4 cellular contexts compared by ENCODE assay signal in the genomic region with DNA sequence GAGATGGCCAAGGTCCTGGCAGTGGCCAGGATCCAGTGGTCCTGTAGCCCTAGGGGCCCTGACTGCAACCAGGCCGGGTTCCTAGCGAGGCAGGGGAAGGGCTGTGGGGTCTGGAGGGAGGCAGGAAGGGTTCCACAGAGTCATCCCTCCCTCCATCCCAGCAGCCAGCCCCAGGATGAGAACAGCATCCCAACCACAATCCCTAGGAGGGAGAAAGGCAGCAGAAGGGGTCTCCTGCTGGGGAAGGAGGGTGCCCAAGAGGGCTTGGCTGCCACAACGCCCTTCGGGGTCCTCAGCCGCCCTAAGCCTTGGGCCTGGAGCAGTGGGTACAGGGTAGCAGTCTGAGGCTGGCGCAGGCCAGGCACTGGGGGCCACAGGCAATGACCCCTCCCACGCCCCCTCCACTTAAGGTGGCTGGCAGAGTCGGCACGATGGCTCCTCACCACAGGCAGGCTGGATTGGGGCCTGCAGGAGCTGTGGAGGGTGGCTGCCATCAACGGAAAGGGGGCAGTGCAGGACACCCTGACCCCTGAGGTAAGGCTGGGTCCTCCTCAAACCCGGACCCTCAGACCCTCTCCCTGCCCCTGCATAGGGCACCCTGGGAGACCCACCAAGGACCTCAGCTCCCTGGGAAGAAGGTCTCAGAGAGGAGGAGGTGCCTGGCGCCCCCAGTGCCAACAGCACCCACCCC.
TF ChIP-seq lines count a peak whose summit lies in the region.

No MANE protein-coding gene starts in this region.

TF ChIP-seq in SK-N-SH, 30 proteins besides CTCF, POLR2A, EP300 and RAD21:
- TF ChIP-seq, protein P1, sequence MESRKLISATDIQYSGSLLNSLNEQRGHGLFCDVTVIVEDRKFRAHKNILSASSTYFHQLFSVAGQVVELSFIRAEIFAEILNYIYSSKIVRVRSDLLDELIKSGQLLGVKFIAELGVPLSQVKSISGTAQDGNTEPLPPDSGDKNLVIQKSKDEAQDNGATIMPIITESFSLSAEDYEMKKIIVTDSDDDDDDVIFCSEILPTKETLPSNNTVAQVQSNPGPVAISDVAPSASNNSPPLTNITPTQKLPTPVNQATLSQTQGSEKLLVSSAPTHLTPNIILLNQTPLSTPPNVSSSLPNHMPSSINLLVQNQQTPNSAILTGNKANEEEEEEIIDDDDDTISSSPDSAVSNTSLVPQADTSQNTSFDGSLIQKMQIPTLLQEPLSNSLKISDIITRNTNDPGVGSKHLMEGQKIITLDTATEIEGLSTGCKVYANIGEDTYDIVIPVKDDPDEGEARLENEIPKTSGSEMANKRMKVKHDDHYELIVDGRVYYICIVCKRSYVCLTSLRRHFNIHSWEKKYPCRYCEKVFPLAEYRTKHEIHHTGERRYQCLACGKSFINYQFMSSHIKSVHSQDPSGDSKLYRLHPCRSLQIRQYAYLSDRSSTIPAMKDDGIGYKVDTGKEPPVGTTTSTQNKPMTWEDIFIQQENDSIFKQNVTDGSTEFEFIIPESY (IDR thresholded peaks at IDR 0.05; ENCODE audit: borderline replicate concordance, low read depth): no peak
- no peak for TF ChIP-seq JUND (IDR thresholded peaks at IDR 0.05)
- no peak for TF ChIP-seq ELF1 (IDR thresholded peaks at IDR 0.05)

TF ChIP-seq in SK-N-SH treated with all-trans-retinoic acid at 6 μM for 48 hours, 23 proteins besides CTCF, POLR2A, EP300 and RAD21 (continues in another document):
- TF ChIP-seq ZNF70 (CRISPR knock-in tag; IDR thresholded peaks at IDR 0.05) (no peak), ESRRG (CRISPR knock-in tag; IDR thresholded peaks at IDR 0.05) (no peak), ZC3H10 (CRISPR knock-in tag; IDR thresholded peaks at IDR 0.05) (no peak), PPARA (CRISPR knock-in tag; IDR thresholded peaks at IDR 0.05; ENCODE audit: borderline replicate concordance) (no peak), ZNF565 (CRISPR knock-in tag; conservative IDR thresholded peaks at IDR 0.05; ENCODE audit: low read depth) (no peak), TCF4 (CRISPR knock-in tag; IDR thresholded peaks at IDR 0.05; ENCODE audit: borderline replicate concordance) (no peak), OSR1 (CRISPR knock-in tag; IDR thresholded peaks at IDR 0.05) (no peak), CSDC2 (CRISPR knock-in tag; IDR thresholded peaks at IDR 0.05) (no peak), BACH2 (CRISPR knock-in tag; IDR thresholded peaks at IDR 0.05; ENCODE audit: borderline replicate concordance) (no peak), ZFP30 (CRISPR knock-in tag; IDR thresholded peaks at IDR 0.05) (no peak), ZFP3 (CRISPR knock-in tag; IDR thresholded peaks at IDR 0.05) (no peak), GLIS3 (CRISPR knock-in tag; IDR thresholded peaks at IDR 0.05) (no peak), SNAI2 (CRISPR knock-in tag; IDR thresholded peaks at IDR 0.05) (no peak)
- TF ChIP-seq, protein P2, sequence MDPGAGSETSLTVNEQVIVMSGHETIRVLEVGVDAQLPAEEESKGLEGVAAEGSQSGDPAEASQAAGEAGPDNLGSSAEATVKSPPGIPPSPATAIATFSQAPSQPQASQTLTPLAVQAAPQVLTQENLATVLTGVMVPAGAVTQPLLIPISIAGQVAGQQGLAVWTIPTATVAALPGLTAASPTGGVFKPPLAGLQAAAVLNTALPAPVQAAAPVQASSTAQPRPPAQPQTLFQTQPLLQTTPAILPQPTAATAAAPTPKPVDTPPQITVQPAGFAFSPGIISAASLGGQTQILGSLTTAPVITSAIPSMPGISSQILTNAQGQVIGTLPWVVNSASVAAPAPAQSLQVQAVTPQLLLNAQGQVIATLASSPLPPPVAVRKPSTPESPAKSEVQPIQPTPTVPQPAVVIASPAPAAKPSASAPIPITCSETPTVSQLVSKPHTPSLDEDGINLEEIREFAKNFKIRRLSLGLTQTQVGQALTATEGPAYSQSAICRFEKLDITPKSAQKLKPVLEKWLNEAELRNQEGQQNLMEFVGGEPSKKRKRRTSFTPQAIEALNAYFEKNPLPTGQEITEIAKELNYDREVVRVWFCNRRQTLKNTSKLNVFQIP (CRISPR knock-in tag; IDR thresholded peaks at IDR 0.05; ENCODE audit: borderline replicate concordance, low read depth): no peak
- TF ChIP-seq, protein P3, sequence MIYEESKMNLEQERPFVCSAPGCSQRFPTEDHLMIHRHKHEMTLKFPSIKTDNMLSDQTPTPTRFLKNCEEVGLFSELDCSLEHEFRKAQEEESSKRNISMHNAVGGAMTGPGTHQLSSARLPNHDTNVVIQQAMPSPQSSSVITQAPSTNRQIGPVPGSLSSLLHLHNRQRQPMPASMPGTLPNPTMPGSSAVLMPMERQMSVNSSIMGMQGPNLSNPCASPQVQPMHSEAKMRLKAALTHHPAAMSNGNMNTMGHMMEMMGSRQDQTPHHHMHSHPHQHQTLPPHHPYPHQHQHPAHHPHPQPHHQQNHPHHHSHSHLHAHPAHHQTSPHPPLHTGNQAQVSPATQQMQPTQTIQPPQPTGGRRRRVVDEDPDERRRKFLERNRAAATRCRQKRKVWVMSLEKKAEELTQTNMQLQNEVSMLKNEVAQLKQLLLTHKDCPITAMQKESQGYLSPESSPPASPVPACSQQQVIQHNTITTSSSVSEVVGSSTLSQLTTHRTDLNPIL (CRISPR knock-in tag; IDR thresholded peaks at IDR 0.05; ENCODE audit: low read depth): no peak

TF ChIP-seq in GM12891, 5 proteins besides CTCF, POLR2A, EP300 and RAD21:
- TF ChIP-seq TAF1 (IDR thresholded peaks at IDR 0.05; ENCODE audit: low read depth, low read length): no peak
- TF ChIP-seq PAX5 (IDR thresholded peaks at IDR 0.05; ENCODE audit: insufficient read depth, low read length, severe bottlenecking): no peak
- TF ChIP-seq POLR2AphosphoS5 (IDR thresholded peaks at IDR 0.05; ENCODE audit: low read depth, low read length): no peak
- TF ChIP-seq SPI1 (IDR thresholded peaks at IDR 0.05; ENCODE audit: low read depth, low read length): no peak
- TF ChIP-seq POU2F2 (IDR thresholded peaks at IDR 0.05; ENCODE audit: low read depth, low read length): no peak

TF ChIP-seq in HEK293T, 16 proteins besides CTCF, POLR2A, EP300 and RAD21:
- TF ChIP-seq TARDBP (IDR thresholded peaks at IDR 0.05): no peak
- TF ChIP-seq NFRKB (IDR thresholded peaks at IDR 0.05): no peak
- TF ChIP-seq ZNF384 (IDR thresholded peaks at IDR 0.05): no peak
- TF ChIP-seq LEF1 (IDR thresholded peaks at IDR 0.05; ENCODE audit: borderline replicate concordance): no peak
- no peak for TF ChIP-seq HDGF (IDR thresholded peaks at IDR 0.05; ENCODE audit: borderline replicate concordance)
- no peak for TF ChIP-seq FOXA1 (IDR thresholded peaks at IDR 0.05)
- TF ChIP-seq FOXK2 (IDR thresholded peaks at IDR 0.05): no peak
- no peak for TF ChIP-seq SUZ12 (IDR thresholded peaks at IDR 0.05)
- TF ChIP-seq, protein P4, sequence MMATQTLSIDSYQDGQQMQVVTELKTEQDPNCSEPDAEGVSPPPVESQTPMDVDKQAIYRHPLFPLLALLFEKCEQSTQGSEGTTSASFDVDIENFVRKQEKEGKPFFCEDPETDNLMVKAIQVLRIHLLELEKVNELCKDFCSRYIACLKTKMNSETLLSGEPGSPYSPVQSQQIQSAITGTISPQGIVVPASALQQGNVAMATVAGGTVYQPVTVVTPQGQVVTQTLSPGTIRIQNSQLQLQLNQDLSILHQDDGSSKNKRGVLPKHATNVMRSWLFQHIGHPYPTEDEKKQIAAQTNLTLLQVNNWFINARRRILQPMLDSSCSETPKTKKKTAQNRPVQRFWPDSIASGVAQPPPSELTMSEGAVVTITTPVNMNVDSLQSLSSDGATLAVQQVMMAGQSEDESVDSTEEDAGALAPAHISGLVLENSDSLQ (IDR thresholded peaks at IDR 0.05): no peak
- no peak for TF ChIP-seq BHLHE40 (IDR thresholded peaks at IDR 0.05; ENCODE audit: borderline replicate concordance)
- no peak for TF ChIP-seq L3MBTL2 (conservative IDR thresholded peaks at IDR 0.05)
- no peak for TF ChIP-seq ELF4 (IDR thresholded peaks at IDR 0.05)
- no peak for TF ChIP-seq ARNT (IDR thresholded peaks at IDR 0.05)
- no peak for TF ChIP-seq SP1 (IDR thresholded peaks at IDR 0.05)
- no peak for TF ChIP-seq CTBP1 (IDR thresholded peaks at IDR 0.05; ENCODE audit: borderline replicate concordance)
- no peak for TF ChIP-seq FOXM1 (IDR thresholded peaks at IDR 0.05; ENCODE audit: borderline replicate concordance)
